In genomic region chr4:52051615-52052474, GRCh38 we compare ENCODE assay signal across 8 cellular contexts. TPM values are rescaled to one million over a fixed set of nuclear protein-coding genes. Genes with fewer than 3 reads are reported as not detected.
DNase-seq lines count a peak whose midpoint lies in the region; ATAC-seq lines count a peak whose summit lies in the region.

No MANE protein-coding gene starts in this region.

- H3K4me1 Mint-ChIP-seq in activated T-cell treated with anti-CD3 and anti-CD28 coated beads, Interleukin-2, amount 50 U/mL, for 72 hours (ENCODE audit: low read depth) = peaks cover 9% of the 10 kb centered on the region

- no peaks in the 10 kb centered on the region for H3K36me3 Mint-ChIP-seq in activated T-cell treated with anti-CD3 and anti-CD28 coated beads, Interleukin-2, amount 50 U/mL, for 72 hours (ENCODE audit: insufficient read depth in 2 of 2)

- ATAC-seq in GM21528 (IDR thresholded peaks at IDR 0.05; ENCODE audit: low FRiP score, unreplicated experiment) = peak; percentile 69
- ATAC-seq in activated T-cell treated with anti-CD3 and anti-CD28 coated beads, Interleukin-2, amount 50 U/mL, for 72 hours (replicated peaks in 1 of 2) = peak; percentile 62

- peak; percentile 12 for DNase-seq in NCI-H1092 treated with DMSO at 0.1 percent for 48 hours (lab: John Stamatoyannopoulos, UW)
- DNase-seq in NCI-H1092 (lab: John Stamatoyannopoulos, UW) = no peak
- DNase-seq in LoVo (ENCODE audit: low spot score) = peak; percentile 71
- DNase-seq in activated T-cell treated with anti-CD3 and anti-CD28 coated beads, Interleukin-2, amount 50 U/mL, for 72 hours = peak in 1 of 2 donors; percentile 9
- DNase-seq in germinal center (ENCODE audit: low spot score) = peak; percentile 48
- DNase-seq in occipital lobe (lab: John Stamatoyannopoulos, UW) = peak; percentile 36
- no peak for DNase-seq in activated CD4-positive, CD25-positive, alpha-beta regulatory T cell treated with anti-CD3 and anti-CD28 coated beads, Interleukin-2, amount 50 U/mL, for 72 hours

- H3K27ac Mint-ChIP-seq in activated T-cell treated with anti-CD3 and anti-CD28 coated beads, Interleukin-2, amount 50 U/mL, for 72 hours = no peak overlapping the region

- H3K9me3 Mint-ChIP-seq in activated T-cell treated with anti-CD3 and anti-CD28 coated beads, Interleukin-2, amount 50 U/mL, for 72 hours = no peaks in the 10 kb centered on the region

- H3K27me3 Mint-ChIP-seq in activated T-cell treated with anti-CD3 and anti-CD28 coated beads, Interleukin-2, amount 50 U/mL, for 72 hours (ENCODE audit: low read depth) = peaks cover 65% of the 10 kb centered on the region

- H3K4me3 Mint-ChIP-seq in activated T-cell treated with anti-CD3 and anti-CD28 coated beads, Interleukin-2, amount 50 U/mL, for 72 hours = peak overlapping the region; percentile 72 to 73

RNA-seq across cellular contexts. Expression of gene SPATA18, which starts 0.7 kb away (rescaled TPM):
- total RNA-seq in activated T-cell treated with anti-CD3 and anti-CD28 coated beads, Interleukin-2, amount 50 U/mL, for 72 hours = under 1 TPM in 1 of 2 donors, not detected in 1; 0.24 TPM
- total RNA-seq in occipital lobe = 1.2 TPM

RNA-seq across cellular contexts. Expression of gene SGCB, which starts 13.7 kb away (rescaled TPM):
- total RNA-seq in activated T-cell treated with anti-CD3 and anti-CD28 coated beads, Interleukin-2, amount 50 U/mL, for 72 hours = 10 to 100 TPM; 18.2 to 18.8 TPM
- total RNA-seq in occipital lobe = 65.5 TPM

RNA-seq across cellular contexts. Expression of gene LRRC66, which starts 31.7 kb away (rescaled TPM):
- total RNA-seq in activated T-cell treated with anti-CD3 and anti-CD28 coated beads, Interleukin-2, amount 50 U/mL, for 72 hours = under 1 TPM; 0.72 to 0.77 TPM
- 0.47 TPM for total RNA-seq in occipital lobe

Comparison
In these comparisons a context has a peak if more than half of its experiments do, and no peak if none do; other contexts are left out.
1. DNase-seq: peak in NCI-H1092 treated with DMSO at 0.1 percent for 48 hours (single experiment), LoVo (single experiment), germinal center (single experiment) and occipital lobe (single experiment); none in NCI-H1092 (single experiment) and activated CD4-positive, CD25-positive, alpha-beta regulatory T cell treated with anti-CD3 and anti-CD28 coated beads, Interleukin-2, amount 50 U/mL, for 72 hours (single experiment).